ENCODE assay signal across 10 cellular contexts in the genomic region with DNA sequence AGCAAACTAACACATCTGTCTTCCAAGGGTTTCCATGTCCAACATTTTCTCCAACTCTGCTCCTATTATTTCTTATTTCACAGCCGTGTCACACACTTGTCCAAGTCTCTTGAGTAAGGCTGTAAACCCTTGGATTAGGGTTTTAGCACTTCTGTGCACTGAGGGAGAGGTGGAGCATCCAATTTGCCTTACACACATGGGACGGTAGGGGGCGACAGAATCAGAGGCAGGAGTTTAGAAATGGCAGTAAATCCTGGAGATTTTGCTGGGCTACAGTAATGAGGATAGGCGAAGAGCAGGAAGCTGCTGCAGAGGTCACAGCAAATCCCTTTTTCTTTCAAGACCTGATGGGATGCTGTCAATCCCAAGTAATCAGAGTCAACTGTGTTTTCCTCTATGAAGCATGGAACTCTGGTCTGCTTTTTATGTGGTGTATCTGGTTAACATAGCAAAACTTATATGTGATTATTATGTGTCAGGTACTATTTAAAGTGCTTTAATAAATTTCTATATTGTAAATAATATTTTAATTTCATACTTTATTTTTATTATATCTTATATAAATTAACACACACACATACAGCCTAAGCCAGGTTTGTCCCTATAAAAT. TPM values are rescaled to one million over a fixed set of nuclear protein-coding genes. Genes with fewer than 3 reads are reported as not detected.
DNase-seq lines count a peak whose midpoint lies in the region; ATAC-seq and TF ChIP-seq lines count a peak whose summit lies in the region.
"Had no signal": no experiment of that assay in that cellular context is flagged by ENCODE, and none has a peak within 500 bp of the region (broad histone marks: within the 10 kb centered on the region; RNA-seq: fewer than 3 reads in every experiment).

No MANE protein-coding gene starts in this region.

- DNase-seq in AML-193 (lab: John Stamatoyannopoulos, UW) (peak; percentile 54 to 60), GM10266 (ENCODE audit: extremely low spot score) (peak; percentile 43), NCI-H82 treated with DMSO at 0.1 percent for 48 hours (lab: John Stamatoyannopoulos, UW; ENCODE audit: unreplicated experiment) (peak; percentile 4), T-helper 17 cell (no peak)
- no peak for DNase-seq in activated effector memory CD4-positive, alpha-beta T cell treated with Interleukin-2 at 50 U/mL for 16 hours

- no peak overlapping the region for H3K27ac Mint-ChIP-seq in T-helper 17 cell

- no peaks in the 10 kb centered on the region for H3K4me1 Mint-ChIP-seq in T-helper 17 cell

- H3K36me3 Mint-ChIP-seq in T-helper 17 cell (ENCODE audit: low read depth), result peaks cover 5% of the 10 kb centered on the region

- H3K9me3 ChIP-seq in T-helper 17 cell (ENCODE audit: control insufficient read depth, low read length, poor library complexity, severe bottlenecking), result no peaks in the 10 kb centered on the region

- H3K27me3 Mint-ChIP-seq in T-helper 17 cell, result peaks cover 21% of the 10 kb centered on the region

- no peak overlapping the region for H3K4me3 Mint-ChIP-seq in T-helper 17 cell

- peak; percentile 65 for TF ChIP-seq CTCF in GM10266 (IDR thresholded peaks at IDR 0.05; ENCODE audit: control insufficient read depth, insufficient read depth, low read depth, missing control alignments)

- ATAC-seq in esophagus mucosa (peak; percentile 58), GM21423 (IDR thresholded peaks at IDR 0.05; ENCODE audit: unreplicated experiment) (no peak), T-helper 17 cell (no peak), HG03045 (IDR thresholded peaks at IDR 0.05; ENCODE audit: unreplicated experiment) (no peak)

RNA-seq across cellular contexts. Expression of a gene that starts 15.4 kb away (rescaled TPM):
- total RNA-seq in esophagus mucosa (not detected), T-helper 17 cell (not detected)
- total RNA-seq: glomerular endothelial cell; T-helper 2 cell treated with Interferon-gamma antibody and Interleukin-4, amounts not matched to agents 100 ng/mL and 5 ng/mL, for 36 hours had no signal

RNA-seq across cellular contexts. Expression of a gene that starts 19.1 kb away (rescaled TPM):
- total RNA-seq in esophagus mucosa (248 TPM), T-helper 17 cell (not detected)
- total RNA-seq: glomerular endothelial cell; T-helper 2 cell treated with Interferon-gamma antibody and Interleukin-4, amounts not matched to agents 100 ng/mL and 5 ng/mL, for 36 hours had no signal

Comparison
In these comparisons a context has a peak if more than half of its experiments do, and no peak if none do; other contexts are left out.
1. DNase-seq: peak in AML-193 (2 of 2), GM10266 (single experiment) and NCI-H82 treated with DMSO at 0.1 percent for 48 hours (single experiment); none in activated effector memory CD4-positive, alpha-beta T cell treated with Interleukin-2 at 50 U/mL for 16 hours (single experiment) and T-helper 17 cell (0 of 3).
2. RNA of a gene that starts 19.1 kb away (total RNA-seq): 248 TPM in esophagus mucosa (single experiment); not detected in T-helper 17 cell; every median in the first group is over 100 times any median in the second.